Comparison of ENCODE assay signal across 8 cellular contexts in the genomic region with DNA sequence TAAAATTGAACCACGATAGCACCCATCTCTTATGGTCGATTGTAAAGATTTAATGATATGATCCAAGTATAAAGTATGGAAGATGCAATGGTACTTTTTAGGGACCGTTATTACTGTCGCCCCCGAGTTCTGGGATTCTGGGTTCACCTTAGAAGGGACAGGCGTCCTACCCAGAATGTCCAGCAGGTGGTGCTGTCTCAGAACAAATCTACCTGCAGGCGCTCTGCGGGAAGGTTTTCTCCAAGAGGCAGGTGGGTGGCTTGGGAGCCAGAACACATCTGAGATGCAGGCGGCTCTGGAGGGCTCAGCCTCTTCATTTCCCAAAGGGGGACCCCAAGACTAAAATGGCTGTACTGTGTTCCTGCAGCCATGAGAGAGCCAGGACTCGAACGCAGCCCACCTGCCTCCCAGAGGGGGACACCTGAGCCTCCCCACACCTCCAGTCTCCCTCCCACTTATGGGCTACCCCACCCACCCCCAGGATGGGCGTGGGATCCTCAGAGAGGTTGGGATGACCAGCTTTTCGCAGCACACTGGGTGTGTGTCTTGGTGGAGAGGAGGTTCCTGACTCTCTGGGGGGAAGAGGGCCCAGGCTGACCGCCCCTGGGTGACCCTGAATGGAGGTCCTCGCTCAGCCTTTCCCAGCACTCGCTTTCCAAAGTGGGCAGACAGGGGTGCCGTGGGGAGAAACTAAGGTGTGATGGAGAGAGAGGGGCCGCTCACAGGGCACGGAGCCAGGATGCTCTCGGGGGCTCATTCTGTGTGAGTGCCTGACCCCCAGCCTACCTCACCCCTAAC. TPM values are rescaled to one million over a fixed set of nuclear protein-coding genes. Genes with fewer than 3 reads are reported as not detected.
A peak's percentile ranks its signal among the peaks of the same experiment; 100 is the strongest.
DNase-seq lines count a peak whose midpoint lies in the region; ATAC-seq and TF ChIP-seq lines count a peak whose summit lies in the region.

No MANE protein-coding gene starts in this region.

- no peaks in the 10 kb centered on the region for H3K4me1 Mint-ChIP-seq in CD4-positive, CD25-positive, alpha-beta regulatory T cell
- peaks cover 22% of the 10 kb centered on the region for H3K4me1 Mint-ChIP-seq in HFFc6 (ENCODE audit: low read depth)

- no peaks in the 10 kb centered on the region for H3F3A ChIP-seq in PC-9 (ENCODE audit: insufficient read depth, low read depth)

- no peak overlapping the region for H3K9ac ChIP-seq in parathyroid adenoma

- CTCF ChIA-PET in PC-9 (lab: Charles Lee) = interaction anchor here (0.6 to 1.0 kb wide), 6 partner anchors 121 to 325 kb away, joined by 3 to 12 read pairs (median 4); no protein-coding TSS in a partner anchor

- H4K20me1 ChIP-seq in PC-9 (ENCODE audit: insufficient read depth) = no peaks in the 10 kb centered on the region

- H2AFZ ChIP-seq in PC-9 (no peak overlapping the region), parathyroid adenoma (no peak overlapping the region)

- peaks cover 28% of the 10 kb centered on the region for H3K27me3 Mint-ChIP-seq in CD4-positive, CD25-positive, alpha-beta regulatory T cell
- peaks cover 1% of the 10 kb centered on the region for H3K27me3 Mint-ChIP-seq in HFFc6 (ENCODE audit: insufficient read depth)

- ATAC-seq in CD4-positive, CD25-positive, alpha-beta regulatory T cell (ENCODE audit: low read depth in 2 of 2) = peak in 1 of 2 donors; percentile 34
- ATAC-seq in gastroesophageal sphincter (peak; percentile 34), HG03025 (IDR thresholded peaks at IDR 0.05; ENCODE audit: low FRiP score, unreplicated experiment) (no peak)

- no TSS peak for BruUV-seq in PC-9 (replicated peaks; lab: Mats Ljungman, UMichigan)

- H3K79me2 ChIP-seq in PC-9 (ENCODE audit: low read depth) (no peaks in the 10 kb centered on the region), parathyroid adenoma (no peaks in the 10 kb centered on the region)

- TF ChIP-seq EP300 in gastroesophageal sphincter (IDR thresholded peaks at IDR 0.05) = no peak

- intact Hi-C loops in PC-9 (cut with micrococcal nuclease; ENCODE audit: unreplicated experiment) = loop anchor here (1.0 to 10.0 kb wide), 6 partner anchors 234 to 844 kb away; no protein-coding TSS in a partner anchor

- peak; percentile 52 to 60 (median 53) for DNase-seq in CD4-positive, CD25-positive, alpha-beta regulatory T cell
- DNase-seq in HFFc6 (no peak), PC-9 (peak in 1 of 2 experiments; percentile 68), ureter (ENCODE audit: low spot score) (peak; percentile 82)
- peak; percentile 53 to 68 for DNase-seq in activated T-helper 1 cell treated with anti-CD3 and anti-CD28 coated beads, Interleukin-2, amount 50 U/mL, for 16 hours (ENCODE audit: low read depth in 1 of 2, low spot score in 1 of 2)

- H3K27ac ChIP-seq in CD4-positive, CD25-positive, alpha-beta regulatory T cell (ENCODE audit: insufficient read depth, low read length, poor library complexity, severe bottlenecking) = no peak overlapping the region
- H3K27ac ChIP-seq in PC-9 (no peak overlapping the region), gastroesophageal sphincter (no peak overlapping the region), parathyroid adenoma (no peak overlapping the region)

- no peak overlapping the region for H3K4me3 ChIP-seq in CD4-positive, CD25-positive, alpha-beta regulatory T cell (ENCODE audit: low read depth, low read length)
- H3K4me3 ChIP-seq in PC-9 (no peak overlapping the region), gastroesophageal sphincter (no peak overlapping the region), parathyroid adenoma (ENCODE audit: low read depth, low read length) (no peak overlapping the region)

- 2 to 75% methylated on average over 4 to 6 of the region's 20 CpGs for WGBS in gastroesophageal sphincter (ENCODE audit: low coverage in 1 of 2), 2 donors

- H3K9me3 Mint-ChIP-seq in CD4-positive, CD25-positive, alpha-beta regulatory T cell = no peaks in the 10 kb centered on the region
- no peaks in the 10 kb centered on the region for H3K9me3 Mint-ChIP-seq in HFFc6

- no peak overlapping the region for H3K4me3 Mint-ChIP-seq in CD4-positive, CD25-positive, alpha-beta regulatory T cell
- H3K4me3 Mint-ChIP-seq in HFFc6 = no peak overlapping the region

- no peak for TF ChIP-seq POLR2A in gastroesophageal sphincter (IDR thresholded peaks at IDR 0.05)

- H3K4me2 ChIP-seq in PC-9 = no peak overlapping the region
- H3K4me2 ChIP-seq in parathyroid adenoma (ENCODE audit: low read length) = no peak overlapping the region

- H3K36me3 ChIP-seq in CD4-positive, CD25-positive, alpha-beta regulatory T cell (ENCODE audit: control insufficient read depth, insufficient read depth, low read length) = no peaks in the 10 kb centered on the region
- H3K36me3 ChIP-seq in PC-9 (ENCODE audit: low read depth) (no peaks in the 10 kb centered on the region), gastroesophageal sphincter (no peaks in the 10 kb centered on the region), parathyroid adenoma (ENCODE audit: control insufficient read depth, insufficient read depth, low read length) (no peaks in the 10 kb centered on the region)

- H3K27ac Mint-ChIP-seq in CD4-positive, CD25-positive, alpha-beta regulatory T cell = peak overlapping the region in 1 of 3 donors; percentile 78
- no peak overlapping the region for H3K27ac Mint-ChIP-seq in HFFc6

- TF ChIP-seq CTCF in HFFc6 (IDR thresholded peaks at IDR 0.05) (peak; percentile 98), PC-9 (conservative IDR thresholded peaks at IDR 0.05) (peak; percentile 86), gastroesophageal sphincter (IDR thresholded peaks at IDR 0.05) (peak; percentile 74 to 97 (median 90)), parathyroid adenoma (IDR thresholded peaks at IDR 0.05) (peak; percentile 79)

- POLR2A ChIA-PET in PC-9 (lab: Charles Lee; ENCODE audit: unreplicated experiment) = no interaction called here

- peaks cover 2% of the 10 kb centered on the region for H3K27me3 ChIP-seq in CD4-positive, CD25-positive, alpha-beta regulatory T cell (ENCODE audit: control insufficient read depth, insufficient read depth, low read length)
- H3K27me3 ChIP-seq in PC-9 (ENCODE audit: insufficient read depth, low read depth) (peaks cover 8% of the 10 kb centered on the region; the same call in 1 of the 2 replicates), gastroesophageal sphincter (peaks cover 43% of the 10 kb centered on the region), parathyroid adenoma (ENCODE audit: control insufficient read depth, insufficient read depth, low read length) (no peaks in the 10 kb centered on the region)

- H3K9me3 ChIP-seq in CD4-positive, CD25-positive, alpha-beta regulatory T cell (ENCODE audit: control insufficient read depth in 2 of 2, low read length in 2 of 2) = no peaks in the 10 kb centered on the region
- H3K9me3 ChIP-seq in PC-9 (ENCODE audit: insufficient read depth, low read depth) (no peaks in the 10 kb centered on the region), gastroesophageal sphincter (no peaks in the 10 kb centered on the region), parathyroid adenoma (ENCODE audit: control insufficient read depth, low read length) (no peaks in the 10 kb centered on the region)

- no peaks in the 10 kb centered on the region for H3K9me2 ChIP-seq in PC-9 (ENCODE audit: insufficient read depth)

- H3K36me3 Mint-ChIP-seq in CD4-positive, CD25-positive, alpha-beta regulatory T cell = no peaks in the 10 kb centered on the region
- no peaks in the 10 kb centered on the region for H3K36me3 Mint-ChIP-seq in HFFc6 (ENCODE audit: low read depth)

- no peaks in the 10 kb centered on the region for H3K4me1 ChIP-seq in CD4-positive, CD25-positive, alpha-beta regulatory T cell (ENCODE audit: control insufficient read depth, insufficient read depth, low read length, poor library complexity, severe bottlenecking)
- H3K4me1 ChIP-seq in PC-9 (replicated peaks; ENCODE audit: insufficient read depth) (no peaks in the 10 kb centered on the region), gastroesophageal sphincter (no peaks in the 10 kb centered on the region), parathyroid adenoma (no peaks in the 10 kb centered on the region)

RNA-seq across cellular contexts. Expression of a gene that starts 28.1 kb away (rescaled TPM):
- not detected for total RNA-seq in CD4-positive, CD25-positive, alpha-beta regulatory T cell
- not detected for polyA plus RNA-seq in CD4-positive, CD25-positive, alpha-beta regulatory T cell
- total RNA-seq in HFFc6 (2021; fragmentation: NEBNext Ultra II Directional; extraction: Animal tissue kit (Norgen Biotek cat#: 25700)) = 10 to 100 TPM in 3 of 6 experiments, 1 to 10 TPM in 3; 9.3 to 11.0 (median 9.9) TPM
- total RNA-seq in PC-9 (2021) = 0.53 and 0.59 TPM in 2 replicates
- 1 to 10 TPM; 3.2 to 9.1 (median 6.6) TPM for total RNA-seq in gastroesophageal sphincter
- total RNA-seq in ureter = 5.4 TPM
